Comparison of ENCODE assay signal across 9 cellular contexts in the genomic region with DNA sequence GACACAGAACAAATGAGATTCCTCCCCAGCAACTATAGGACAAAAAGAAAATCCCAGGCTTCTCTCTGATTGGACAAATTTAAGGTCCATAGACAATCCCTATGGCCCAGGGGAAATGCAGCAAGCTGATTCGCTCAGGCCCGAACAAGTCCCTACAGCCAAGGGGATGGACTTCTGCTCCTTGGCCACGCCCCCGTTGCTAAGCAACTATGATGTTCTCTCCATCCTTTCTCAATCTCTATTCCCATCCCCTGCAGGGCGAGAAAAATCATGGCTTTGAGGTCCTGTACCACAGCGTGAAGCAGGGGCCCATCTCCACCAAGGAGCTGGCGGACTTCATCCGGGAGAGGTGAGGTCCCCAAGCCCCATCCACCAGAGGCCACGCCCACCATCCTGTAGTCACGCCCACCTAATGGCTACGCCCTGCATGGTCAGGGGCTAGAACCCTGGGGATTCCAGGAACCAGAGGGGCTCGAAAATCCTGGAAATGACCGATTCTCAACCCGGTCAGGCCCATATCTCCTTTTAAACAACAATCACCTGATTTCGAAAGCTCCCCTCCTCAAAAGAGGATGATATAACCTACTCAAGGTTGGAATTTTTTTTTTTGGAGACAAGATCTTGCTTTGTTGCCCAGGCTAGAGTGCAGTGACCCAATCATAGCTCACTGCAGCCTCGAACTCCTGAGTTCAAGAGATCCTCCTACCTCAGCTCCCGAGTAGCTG. TPM values are rescaled to one million over a fixed set of nuclear protein-coding genes. Genes with fewer than 3 reads are reported as not detected.
DNase-seq lines count a peak whose midpoint lies in the region; ATAC-seq lines count a peak whose summit lies in the region.
"Had no signal": no experiment of that assay in that cellular context is flagged by ENCODE, and none has a peak within 500 bp of the region (broad histone marks: within the 10 kb centered on the region; RNA-seq: fewer than 3 reads in every experiment).

No MANE protein-coding gene starts in this region.

- no peaks in the 10 kb centered on the region for H3K27me3 ChIP-seq in iPS-20b (ENCODE audit: insufficient read depth, low read length)

- no peaks in the 10 kb centered on the region for H3K9me3 ChIP-seq in iPS-20b (ENCODE audit: insufficient read depth, low read depth, low read length)
- H3K9me3 ChIP-seq: tibial nerve had no signal

- no peak overlapping the region for H3K27ac ChIP-seq in iPS-20b (ENCODE audit: low read length)
- H3K27ac ChIP-seq: tibial nerve had no signal

- H3K9me3 Mint-ChIP-seq in stimulated activated naive CD8-positive, alpha-beta T cell treated with anti-CD3 and anti-CD28 coated beads, Interleukin-15, amount 100 ng/mL, for 72 hours = no peaks in the 10 kb centered on the region
- H3K9me3 Mint-ChIP-seq in activated CD4-positive, alpha-beta memory T cell treated with anti-CD3 and anti-CD28 coated beads for 36 hours = no peaks in the 10 kb centered on the region

- CTCF ChIA-PET in activated CD4-positive, alpha-beta memory T cell treated with anti-CD3 and anti-CD28 coated beads for 36 hours (lab: Charles Lee) = interaction anchor here (0.6 kb wide), 1 partner anchor 113 kb away, joined by 3 read pairs; no protein-coding TSS in a partner anchor

- no peak for ATAC-seq in stimulated activated naive CD8-positive, alpha-beta T cell treated with anti-CD3 and anti-CD28 coated beads, Interleukin-15, amount 100 ng/mL, for 72 hours

- no peak overlapping the region for H3K4me3 Mint-ChIP-seq in stimulated activated naive CD8-positive, alpha-beta T cell treated with anti-CD3 and anti-CD28 coated beads, Interleukin-15, amount 100 ng/mL, for 72 hours
- H3K4me3 Mint-ChIP-seq in activated CD4-positive, alpha-beta memory T cell treated with anti-CD3 and anti-CD28 coated beads for 36 hours = no peak overlapping the region

- no peak overlapping the region for H3K27ac Mint-ChIP-seq in stimulated activated naive CD8-positive, alpha-beta T cell treated with anti-CD3 and anti-CD28 coated beads, Interleukin-15, amount 100 ng/mL, for 72 hours
- no peak overlapping the region for H3K27ac Mint-ChIP-seq in activated CD4-positive, alpha-beta memory T cell treated with anti-CD3 and anti-CD28 coated beads for 36 hours

- no peak overlapping the region for H3K4me3 ChIP-seq in Jurkat, Clone E6-1 (ENCODE audit: low read length)
- peak overlapping the region; percentile 46; the same call in 1 of the 2 replicates for H3K4me3 ChIP-seq in iPS-20b (ENCODE audit: low read length)
- H3K4me3 ChIP-seq: tibial nerve had no signal

- no peaks in the 10 kb centered on the region for H3K27me3 Mint-ChIP-seq in stimulated activated naive CD8-positive, alpha-beta T cell treated with anti-CD3 and anti-CD28 coated beads, Interleukin-15, amount 100 ng/mL, for 72 hours
- no peaks in the 10 kb centered on the region for H3K27me3 Mint-ChIP-seq in activated CD4-positive, alpha-beta memory T cell treated with anti-CD3 and anti-CD28 coated beads for 36 hours

- H3K36me3 Mint-ChIP-seq in activated CD4-positive, alpha-beta memory T cell treated with anti-CD3 and anti-CD28 coated beads for 36 hours = peaks cover 45% of the 10 kb centered on the region

- H3K4me1 ChIP-seq in iPS-20b (ENCODE audit: insufficient read depth, low read length) = no peaks in the 10 kb centered on the region

- DNase-seq in D341Med (ENCODE audit: low spot score) (peak; percentile 63), UCSD-AML1 (lab: John Stamatoyannopoulos, UW; ENCODE audit: unreplicated experiment) (peak; percentile 19), germinal center (ENCODE audit: low spot score) (no peak)
- DNase-seq in Jurkat, Clone E6-1 (ENCODE audit: low read depth, low spot score) = peak; percentile 34
- DNase-seq in stimulated activated naive CD8-positive, alpha-beta T cell treated with anti-CD3 and anti-CD28 coated beads, Interleukin-15, amount 100 ng/mL, for 72 hours = no peak
- DNase-seq in stimulated activated naive CD4-positive, alpha-beta T cell (lab: John Stamatoyannopoulos, UW) = no peak
- no peak for DNase-seq in activated CD4-positive, alpha-beta memory T cell treated with anti-CD3 and anti-CD28 coated beads for 36 hours

- POLR2A ChIA-PET in activated CD4-positive, alpha-beta memory T cell treated with anti-CD3 and anti-CD28 coated beads for 36 hours (lab: Charles Lee) = interaction anchor here (0.6 to 0.7 kb wide), 2 partner anchors 13 to 152 kb away, joined by 3 read pairs; no protein-coding TSS in a partner anchor

- intact Hi-C loops in activated CD4-positive, alpha-beta memory T cell treated with anti-CD3 and anti-CD28 coated beads for 36 hours (cut with micrococcal nuclease) = no loop called here

- peaks cover 22% of the 10 kb centered on the region for H3K4me1 Mint-ChIP-seq in stimulated activated naive CD8-positive, alpha-beta T cell treated with anti-CD3 and anti-CD28 coated beads, Interleukin-15, amount 100 ng/mL, for 72 hours
- peaks cover 7% of the 10 kb centered on the region for H3K4me1 Mint-ChIP-seq in activated CD4-positive, alpha-beta memory T cell treated with anti-CD3 and anti-CD28 coated beads for 36 hours (ENCODE audit: low read depth)

- no peaks in the 10 kb centered on the region for H3K36me3 ChIP-seq in iPS-20b (ENCODE audit: insufficient read depth, low read depth, low read length)
- H3K36me3 ChIP-seq: tibial nerve had no signal

- H3K9ac ChIP-seq in iPS-20b (ENCODE audit: low read depth, low read length) = peak overlapping the region; percentile 7; the same call in 1 of the 2 replicates

RNA-seq across cellular contexts. Expression of gene FCHO1, which starts 11.4 kb away (rescaled TPM):
- 50.0 TPM for polyA plus RNA-seq in Jurkat, Clone E6-1 (2012; ENCODE audit: insufficient read depth, insufficient read length)
- 10 to 100 TPM; 54.3 to 54.5 TPM for total RNA-seq in activated CD4-positive, alpha-beta memory T cell treated with anti-CD3 and anti-CD28 coated beads for 36 hours

RNA-seq across cellular contexts. Expression of gene B3GNT3, which starts 32.3 kb away (rescaled TPM):
- not detected for polyA plus RNA-seq in Jurkat, Clone E6-1 (2012; ENCODE audit: insufficient read depth, insufficient read length)
- total RNA-seq in activated CD4-positive, alpha-beta memory T cell treated with anti-CD3 and anti-CD28 coated beads for 36 hours = under 1 TPM; 0.26 to 0.34 TPM

RNA-seq across cellular contexts. Expression of gene MAP1S, which starts 43.4 kb away (rescaled TPM):
- polyA plus RNA-seq in Jurkat, Clone E6-1 (2012; ENCODE audit: insufficient read depth, insufficient read length) = 47.2 TPM
- 10 to 100 TPM; 63.0 to 71.2 TPM for total RNA-seq in activated CD4-positive, alpha-beta memory T cell treated with anti-CD3 and anti-CD28 coated beads for 36 hours

RNA-seq across cellular contexts. Expression of gene INSL3, which starts 58.7 kb away (rescaled TPM):
- 1.2 TPM for polyA plus RNA-seq in Jurkat, Clone E6-1 (2012; ENCODE audit: insufficient read depth, insufficient read length)
- 1 to 10 TPM; 6.8 to 8.3 TPM for total RNA-seq in activated CD4-positive, alpha-beta memory T cell treated with anti-CD3 and anti-CD28 coated beads for 36 hours
- total RNA-seq: tibial nerve had no signal

Comparison
In these comparisons a context has a peak if more than half of its experiments do, and no peak if none do; other contexts are left out.
1. DNase-seq: peak in D341Med (single experiment), Jurkat, Clone E6-1 (single experiment) and UCSD-AML1 (single experiment); none in stimulated activated naive CD8-positive, alpha-beta T cell treated with anti-CD3 and anti-CD28 coated beads, Interleukin-15, amount 100 ng/mL, for 72 hours (0 of 2), stimulated activated naive CD4-positive, alpha-beta T cell (0 of 6), germinal center (single experiment) and activated CD4-positive, alpha-beta memory T cell treated with anti-CD3 and anti-CD28 coated beads for 36 hours (single experiment).